1 cellular context compared by ENCODE assay signal in the genomic region with DNA sequence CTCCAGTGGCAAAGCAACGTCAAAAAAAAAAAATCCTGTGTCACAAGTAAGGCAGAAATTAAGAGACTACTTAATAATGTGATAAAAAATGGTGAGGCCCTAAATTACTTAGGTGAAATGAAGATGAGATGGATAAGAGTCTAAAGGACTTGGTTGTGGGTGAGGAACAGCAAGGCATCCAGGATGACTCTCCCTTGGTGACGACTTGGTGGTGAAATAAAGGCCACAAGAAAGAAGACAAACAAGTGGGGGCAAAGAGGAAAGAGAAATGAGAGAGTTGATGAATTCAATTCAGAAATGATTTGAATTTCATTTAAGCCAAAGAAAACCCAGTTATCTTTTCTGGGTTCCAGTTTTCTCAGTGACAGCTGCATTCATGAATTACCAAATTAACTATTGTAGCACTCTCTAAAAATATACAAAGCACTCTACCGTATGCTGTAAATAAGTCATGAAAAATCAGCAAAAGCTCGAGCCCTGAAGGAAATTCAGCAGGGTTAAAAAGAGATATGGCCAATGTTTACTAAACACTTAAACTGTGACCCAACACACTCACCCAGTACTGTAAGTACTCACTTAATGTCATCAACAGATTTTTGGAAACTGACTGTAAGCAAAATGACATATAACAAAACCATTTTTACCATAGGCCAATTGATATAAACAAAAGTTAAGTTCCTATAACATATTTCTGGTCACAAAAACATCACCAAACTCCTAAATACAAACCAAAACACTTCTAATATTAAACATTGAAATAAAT.
TF ChIP-seq lines count a peak whose summit lies in the region.

No MANE protein-coding gene starts in this region.

TF ChIP-seq in HCT116, 20 proteins besides CTCF, POLR2A, EP300 and RAD21 (continued from another document):
- TF ChIP-seq YY1 (IDR thresholded peaks at IDR 0.05; ENCODE audit: extremely low read depth, insufficient replicate concordance, low read depth, low read length) (no peak), POLR2AphosphoS5 (IDR thresholded peaks at IDR 0.05; ENCODE audit: low read depth, low read length) (no peak), EZH2phosphoT487 (IDR thresholded peaks at IDR 0.05; ENCODE audit: borderline replicate concordance) (no peak)
